In the genomic region with DNA sequence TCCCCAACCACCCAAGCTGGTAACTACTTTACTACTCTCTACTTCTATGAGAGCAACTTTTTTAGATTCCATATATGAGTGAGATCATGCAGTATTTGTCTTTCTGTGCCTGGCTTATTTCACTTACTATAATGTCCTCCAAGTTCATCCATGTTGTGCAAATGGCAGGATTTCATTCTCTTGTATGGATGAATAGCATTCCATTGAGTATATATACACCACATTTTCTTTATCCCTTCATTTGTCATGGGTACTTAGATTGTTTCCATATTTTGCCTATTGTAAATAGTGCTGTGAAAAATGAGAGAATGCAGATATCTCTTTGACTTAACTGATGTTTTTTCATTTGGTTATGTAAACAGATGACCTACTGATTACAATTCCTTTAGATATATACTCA, we compare ENCODE assay signal across 18 cellular contexts.
A peak's percentile ranks its signal among the peaks of the same experiment; 100 is the strongest.
DNase-seq lines count a peak whose midpoint lies in the region; ATAC-seq and TF ChIP-seq lines count a peak whose summit lies in the region.
"Had no signal": no experiment of that assay in that cellular context is flagged by ENCODE, and none has a peak within 500 bp of the region (broad histone marks: within the 10 kb centered on the region; RNA-seq: fewer than 3 reads in every experiment).

No MANE protein-coding gene starts in this region.

- no peak overlapping the region for H3K4me3 ChIP-seq in SK-N-SH (ENCODE audit: low read depth in 2 of 2, low read length in 1 of 2)
- H3K4me3 ChIP-seq in fibroblast of lung (replicated peaks in 1 of 4; ENCODE audit: control extremely low read depth in 1 of 4, insufficient read depth in 1 of 4, low read depth in 3 of 4, low read length in 4 of 4), result no peak overlapping the region
- no peak overlapping the region for H3K4me3 ChIP-seq in rectal smooth muscle tissue (ENCODE audit: low read length)
- no peak overlapping the region for H3K4me3 ChIP-seq in neural progenitor cell
- H3K4me3 ChIP-seq: GM23338, PC-9 had no signal

- no peak overlapping the region for H3K9ac ChIP-seq in SK-N-SH
- no peak overlapping the region for H3K9ac ChIP-seq in fibroblast of lung (ENCODE audit: insufficient read depth, low read length)
- H3K9ac ChIP-seq in rectal smooth muscle tissue (ENCODE audit: low read length), result no peak overlapping the region
- H3K9ac ChIP-seq in neural progenitor cell, result no peak overlapping the region

- TF ChIP-seq RAD21 in SK-N-SH (IDR thresholded peaks at IDR 0.05; ENCODE audit: low read length), result no peak

- POLR2A ChIA-PET in SK-N-SH (lab: Yijun Ruan, JAX), result no interaction called here

- no peak for TF ChIP-seq EP300 in SK-N-SH (IDR thresholded peaks at IDR 0.05; ENCODE audit: borderline replicate concordance in 1 of 2, low read depth in 1 of 2, low read length in 1 of 2)

- peaks cover 3% of the 10 kb centered on the region for H3K27me3 Mint-ChIP-seq in neural progenitor cell (ENCODE audit: insufficient read depth, low read depth)

- H3K9me3 ChIP-seq in SK-N-SH (no peaks in the 10 kb centered on the region), fibroblast of lung (ENCODE audit: control insufficient read depth, insufficient read depth, low read depth, low read length) (no peaks in the 10 kb centered on the region), neural progenitor cell (ENCODE audit: low read depth) (no peaks in the 10 kb centered on the region)
- H3K9me3 ChIP-seq: BE2C had no signal

- H2AFZ ChIP-seq in SK-N-SH (ENCODE audit: low read depth) (no peak overlapping the region), fibroblast of lung (ENCODE audit: low read length) (no peak overlapping the region), neural progenitor cell (replicated peaks) (no peak overlapping the region)
- H2AFZ ChIP-seq: PC-9 had no signal

- H4K20me1 ChIP-seq in SK-N-SH (ENCODE audit: insufficient read depth) (no peaks in the 10 kb centered on the region), fibroblast of lung (ENCODE audit: control insufficient read depth, extremely low read depth, insufficient read depth, low read length) (no peaks in the 10 kb centered on the region), neural progenitor cell (ENCODE audit: low read depth) (no peaks in the 10 kb centered on the region)

- no peak overlapping the region for H3K4me2 ChIP-seq in SK-N-SH
- H3K4me2 ChIP-seq in fibroblast of lung (ENCODE audit: extremely low read depth, insufficient read depth, low read length), result no peak overlapping the region
- no peak overlapping the region for H3K4me2 ChIP-seq in neural progenitor cell
- H3K4me2 ChIP-seq: GM23338, PC-9 had no signal

- H3K4me1 ChIP-seq in SK-N-SH (ENCODE audit: control insufficient read depth in 1 of 2, insufficient read depth in 2 of 2, low read depth in 1 of 2, low read length in 1 of 2) (peaks cover 7 to 8% of the 10 kb centered on the region in 2 experiments; a peak in 3 of 4 replicates), fibroblast of lung (ENCODE audit: control insufficient read depth, extremely low read depth, insufficient read depth, low read length) (no peaks in the 10 kb centered on the region), rectal smooth muscle tissue (ENCODE audit: control insufficient read depth, insufficient read depth, low read length) (peaks cover 10% of the 10 kb centered on the region), neural progenitor cell (no peaks in the 10 kb centered on the region)
- H3K4me1 ChIP-seq: BE2C had no signal

- DNase-seq in EL (peak; percentile 8), SK-N-SH (no peak), fibroblast of lung (ENCODE audit: low read depth in 2 of 2) (peak; percentile 9 to 23), neural progenitor cell (ENCODE audit: low spot score) (no peak), G401 (ENCODE audit: low spot score) (no peak)
- DNase-seq: DMS153, NCI-H2171 had no signal

- no peak overlapping the region for H3K27ac Mint-ChIP-seq in neural progenitor cell
- H3K27ac Mint-ChIP-seq: CD8-positive, alpha-beta memory T cell; GM23338; H9; HFFc6 had no signal

- H3F3A ChIP-seq in SK-N-SH (replicated peaks; ENCODE audit: insufficient read depth) (peaks cover 4% of the 10 kb centered on the region), neural progenitor cell (ENCODE audit: low read depth) (no peaks in the 10 kb centered on the region)

- H3K36me3 ChIP-seq in SK-N-SH (replicated peaks in 1 of 2; ENCODE audit: control insufficient read depth in 1 of 2, insufficient read depth in 2 of 2, low read length in 1 of 2), result no peaks in the 10 kb centered on the region
- no peaks in the 10 kb centered on the region for H3K36me3 ChIP-seq in fibroblast of lung (ENCODE audit: control insufficient read depth, insufficient read depth, low read length)
- no peaks in the 10 kb centered on the region for H3K36me3 ChIP-seq in rectal smooth muscle tissue (ENCODE audit: control insufficient read depth, insufficient read depth, low read length)
- H3K36me3 ChIP-seq in neural progenitor cell, result no peaks in the 10 kb centered on the region
- H3K36me3 ChIP-seq: BE2C had no signal

- TF ChIP-seq CTCF in SK-N-SH (IDR thresholded peaks at IDR 0.05), result no peak
- TF ChIP-seq CTCF in fibroblast of lung (conservative IDR thresholded peaks at IDR 0.05 in 1 of 2, IDR thresholded peaks at IDR 0.05 in 1 of 2; ENCODE audit: low read depth in 1 of 2, low read length in 2 of 2), result no peak
- TF ChIP-seq CTCF in neural progenitor cell (IDR thresholded peaks at IDR 0.05), result no peak

- no peaks in the 10 kb centered on the region for H3K79me2 ChIP-seq in SK-N-SH (ENCODE audit: insufficient read depth)
- no peaks in the 10 kb centered on the region for H3K79me2 ChIP-seq in fibroblast of lung (ENCODE audit: control insufficient read depth, insufficient read depth, low read length)
- no peaks in the 10 kb centered on the region for H3K79me2 ChIP-seq in neural progenitor cell (ENCODE audit: low read depth)

- H3K9me2 ChIP-seq in SK-N-SH, result no peaks in the 10 kb centered on the region

- peaks cover 6% of the 10 kb centered on the region for H3K4me1 Mint-ChIP-seq in neural progenitor cell
- H3K4me1 Mint-ChIP-seq: GM23338 had no signal

- no peaks in the 10 kb centered on the region for H3K9me3 Mint-ChIP-seq in neural progenitor cell
- H3K9me3 Mint-ChIP-seq: CD14-positive monocyte; CD8-positive, alpha-beta memory T cell; GM23338; H9; HFFc6 had no signal

- H3K27ac ChIP-seq in SK-N-SH (ENCODE audit: low read depth in 2 of 2, low read length in 1 of 2) (peak overlapping the region in 1 of 2 experiments; percentile 9; a peak in 1 of 4 replicates), fibroblast of lung (ENCODE audit: insufficient read depth, low read length) (no peak overlapping the region), rectal smooth muscle tissue (ENCODE audit: low read depth, low read length) (peak overlapping the region; percentile 47), neural progenitor cell (no peak overlapping the region)
- H3K27ac ChIP-seq: HL-60, PC-9 had no signal

- CTCF ChIA-PET in SK-N-SH (lab: Yijun Ruan, JAX), result interaction anchor here (0.6 to 3.2 kb wide), 6 partner anchors 12 to 602 kb away, joined by 3 to 23 read pairs (median 4); no protein-coding TSS in a partner anchor

- peaks cover 7% of the 10 kb centered on the region for H3K36me3 Mint-ChIP-seq in neural progenitor cell
- H3K36me3 Mint-ChIP-seq: CD14-positive monocyte had no signal

- TF ChIP-seq POLR2A in GM18505 (IDR thresholded peaks at IDR 0.05; ENCODE audit: borderline replicate concordance, extremely low read depth, insufficient read depth, insufficient read length), result no peak

- H3K27me3 ChIP-seq in SK-N-SH (ENCODE audit: insufficient read depth) (no peaks in the 10 kb centered on the region), fibroblast of lung (ENCODE audit: control insufficient read depth, insufficient read depth, low read length) (no peaks in the 10 kb centered on the region), rectal smooth muscle tissue (ENCODE audit: control insufficient read depth, insufficient read depth, low read length) (no peaks in the 10 kb centered on the region), neural progenitor cell (no peaks in the 10 kb centered on the region)

- in situ Hi-C loops in G401 (cut with HindIII; ENCODE audit: low sequenced_read_pairs), result no loop called here

- no peak overlapping the region for H3K4me3 Mint-ChIP-seq in neural progenitor cell
- H3K4me3 Mint-ChIP-seq: CD14-positive monocyte, GM23338, H9, HFFc6 had no signal

- ATAC-seq in HG02884 (IDR thresholded peaks at IDR 0.05; ENCODE audit: unreplicated experiment), result no peak
- ATAC-seq in GM18505 (IDR thresholded peaks at IDR 0.05; ENCODE audit: unreplicated experiment), result no peak

TF ChIP-seq in SK-N-SH, 30 proteins besides CTCF, POLR2A, EP300 and RAD21:
- TF ChIP-seq SIN3A (IDR thresholded peaks at IDR 0.05; ENCODE audit: borderline replicate concordance, low read depth, low read length), result no peak
- TF ChIP-seq ELF1 (IDR thresholded peaks at IDR 0.05), result no peak
- TF ChIP-seq, protein P1, sequence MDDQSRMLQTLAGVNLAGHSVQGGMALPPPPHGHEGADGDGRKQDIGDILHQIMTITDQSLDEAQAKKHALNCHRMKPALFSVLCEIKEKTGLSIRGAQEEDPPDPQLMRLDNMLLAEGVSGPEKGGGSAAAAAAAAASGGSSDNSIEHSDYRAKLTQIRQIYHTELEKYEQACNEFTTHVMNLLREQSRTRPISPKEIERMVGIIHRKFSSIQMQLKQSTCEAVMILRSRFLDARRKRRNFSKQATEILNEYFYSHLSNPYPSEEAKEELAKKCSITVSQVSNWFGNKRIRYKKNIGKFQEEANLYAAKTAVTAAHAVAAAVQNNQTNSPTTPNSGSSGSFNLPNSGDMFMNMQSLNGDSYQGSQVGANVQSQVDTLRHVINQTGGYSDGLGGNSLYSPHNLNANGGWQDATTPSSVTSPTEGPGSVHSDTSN (IDR thresholded peaks at IDR 0.05), result no peak
- peak; percentile 28; the same call in 1 of the 2 replicates for TF ChIP-seq TCF12 (IDR thresholded peaks at IDR 0.05)
- TF ChIP-seq TAF1 (IDR thresholded peaks at IDR 0.05; ENCODE audit: borderline replicate concordance, low read depth, low read length), result no peak
- TF ChIP-seq, protein P2, sequence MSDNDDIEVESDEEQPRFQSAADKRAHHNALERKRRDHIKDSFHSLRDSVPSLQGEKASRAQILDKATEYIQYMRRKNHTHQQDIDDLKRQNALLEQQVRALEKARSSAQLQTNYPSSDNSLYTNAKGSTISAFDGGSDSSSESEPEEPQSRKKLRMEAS (IDR thresholded peaks at IDR 0.05; ENCODE audit: low read depth), result no peak
- TF ChIP-seq TEAD4 (IDR thresholded peaks at IDR 0.05; ENCODE audit: borderline replicate concordance, insufficient read depth), result no peak
- no peak for TF ChIP-seq CHD2 (IDR thresholded peaks at IDR 0.05; ENCODE audit: low read length, partially characterized antibody)

Comparison
In these comparisons a context has a peak if more than half of its experiments do, and no peak if none do; other contexts are left out.
1. DNase-seq: peak in EL (single experiment) and fibroblast of lung (2 of 2); none in SK-N-SH (single experiment), neural progenitor cell (single experiment) and G401 (single experiment).